In the genomic region with DNA sequence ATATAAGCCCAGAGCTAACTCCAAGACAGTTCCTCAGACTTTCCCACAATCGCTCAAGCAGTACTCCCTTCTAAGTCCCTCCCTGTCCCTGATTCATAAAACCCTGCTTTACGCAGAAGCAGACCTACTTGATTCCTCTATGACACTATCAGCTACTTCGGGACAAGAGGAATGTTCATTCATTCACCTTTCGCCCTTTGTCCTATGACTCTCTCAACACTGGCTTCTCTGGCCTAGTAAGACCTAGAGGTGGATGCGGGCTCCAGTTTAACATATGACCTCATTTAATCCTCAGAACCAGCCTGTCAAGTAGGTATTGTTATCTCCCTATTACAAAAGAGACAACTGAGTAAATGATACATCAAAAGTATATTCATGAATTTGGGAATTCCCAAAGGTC, we compare ENCODE assay signal across 1 cellular context.
TF ChIP-seq lines count a peak whose summit lies in the region.

No MANE protein-coding gene starts in this region.

TF ChIP-seq in K562, 482 proteins besides CTCF, POLR2A, EP300 and RAD21:
- TF ChIP-seq ZNF707 (CRISPR knock-in tag; conservative IDR thresholded peaks at IDR 0.05), result no peak
- no peak for TF ChIP-seq KAT8 (IDR thresholded peaks at IDR 0.05; ENCODE audit: low read depth)
- no peak for TF ChIP-seq HMGXB4 (CRISPR knock-in tag; IDR thresholded peaks at IDR 0.05)
- TF ChIP-seq LARP7 (IDR thresholded peaks at IDR 0.05), result no peak
- no peak for TF ChIP-seq ETV1 (tag; conservative IDR thresholded peaks at IDR 0.05; ENCODE audit: low read depth)
- no peak for TF ChIP-seq SRSF9 (IDR thresholded peaks at IDR 0.05; ENCODE audit: borderline replicate concordance, low read depth, low read length)
- no peak for TF ChIP-seq IRF9 (tag; IDR thresholded peaks at IDR 0.05)
- TF ChIP-seq, protein P1, sequence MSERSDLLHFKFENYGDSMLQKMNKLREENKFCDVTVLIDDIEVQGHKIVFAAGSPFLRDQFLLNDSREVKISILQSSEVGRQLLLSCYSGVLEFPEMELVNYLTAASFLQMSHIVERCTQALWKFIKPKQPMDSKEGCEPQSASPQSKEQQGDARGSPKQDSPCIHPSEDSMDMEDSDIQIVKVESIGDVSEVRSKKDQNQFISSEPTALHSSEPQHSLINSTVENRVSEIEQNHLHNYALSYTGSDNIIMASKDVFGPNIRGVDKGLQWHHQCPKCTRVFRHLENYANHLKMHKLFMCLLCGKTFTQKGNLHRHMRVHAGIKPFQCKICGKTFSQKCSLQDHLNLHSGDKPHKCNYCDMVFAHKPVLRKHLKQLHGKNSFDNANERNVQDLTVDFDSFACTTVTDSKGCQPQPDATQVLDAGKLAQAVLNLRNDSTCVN (CRISPR knock-in tag; IDR thresholded peaks at IDR 0.05), result no peak
- no peak for TF ChIP-seq FOXK1 (CRISPR knock-in tag; IDR thresholded peaks at IDR 0.05; ENCODE audit: borderline replicate concordance)
- TF ChIP-seq POLR2AphosphoS5 (IDR thresholded peaks at IDR 0.05; ENCODE audit: control insufficient read depth, insufficient read depth, low read depth, low read length), result no peak
- TF ChIP-seq, protein P2, sequence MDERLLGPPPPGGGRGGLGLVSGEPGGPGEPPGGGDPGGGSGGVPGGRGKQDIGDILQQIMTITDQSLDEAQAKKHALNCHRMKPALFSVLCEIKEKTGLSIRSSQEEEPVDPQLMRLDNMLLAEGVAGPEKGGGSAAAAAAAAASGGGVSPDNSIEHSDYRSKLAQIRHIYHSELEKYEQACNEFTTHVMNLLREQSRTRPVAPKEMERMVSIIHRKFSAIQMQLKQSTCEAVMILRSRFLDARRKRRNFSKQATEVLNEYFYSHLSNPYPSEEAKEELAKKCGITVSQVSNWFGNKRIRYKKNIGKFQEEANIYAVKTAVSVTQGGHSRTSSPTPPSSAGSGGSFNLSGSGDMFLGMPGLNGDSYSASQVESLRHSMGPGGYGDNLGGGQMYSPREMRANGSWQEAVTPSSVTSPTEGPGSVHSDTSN (CRISPR knock-in tag; IDR thresholded peaks at IDR 0.05; ENCODE audit: low read depth), result no peak
- TF ChIP-seq, protein P2 (tag; conservative IDR thresholded peaks at IDR 0.05; ENCODE audit: low read depth), result no peak
- TF ChIP-seq CC2D1A (IDR thresholded peaks at IDR 0.05), result no peak
- no peak for TF ChIP-seq WHSC1 (IDR thresholded peaks at IDR 0.05; ENCODE audit: low read length)
- TF ChIP-seq XRCC4 (IDR thresholded peaks at IDR 0.05; ENCODE audit: extremely low read depth, insufficient read depth, insufficient read length), result no peak
